ENCODE assay signal across 7 cellular contexts in genomic region chr4:76781698-76782595, GRCh38.
DNase-seq lines count a peak whose midpoint lies in the region; ATAC-seq and TF ChIP-seq lines count a peak whose summit lies in the region.

No MANE protein-coding gene starts in this region.

- ATAC-seq in GM18909 (IDR thresholded peaks at IDR 0.05; ENCODE audit: poor library complexity, unreplicated experiment) (peak; percentile 64), GM21367 (IDR thresholded peaks at IDR 0.05; ENCODE audit: unreplicated experiment) (no peak)

- peak overlapping the region; percentile 82 for H3K4me2 ChIP-seq in smooth muscle cell

- TF ChIP-seq CTCF in chondrocyte (IDR thresholded peaks at IDR 0.05) (no peak), smooth muscle cell (IDR thresholded peaks at IDR 0.05; ENCODE audit: borderline replicate concordance, insufficient read depth, poor library complexity, severe bottlenecking) (no peak), uterus (IDR thresholded peaks at IDR 0.05) (no peak)

- H3F3A ChIP-seq in smooth muscle cell (ENCODE audit: low read depth) = peaks cover 4% of the 10 kb centered on the region

- no peak for DNase-seq in chondrocyte (ENCODE audit: low spot score)
- DNase-seq in smooth muscle cell (lab: John Stamatoyannopoulos, UW; ENCODE audit: unreplicated experiment) = no peak
- no peak for DNase-seq in uterus
- DNase-seq in activated T-cell treated with anti-CD3 and anti-CD28 coated beads for 4 hours = no peak

- no peaks in the 10 kb centered on the region for H3K27me3 Mint-ChIP-seq in chondrocyte (ENCODE audit: low read depth)

- TF ChIP-seq POLR2A in uterus (IDR thresholded peaks at IDR 0.05) = no peak

- H3K27ac Mint-ChIP-seq in chondrocyte (ENCODE audit: unreplicated experiment) = peak overlapping the region; percentile 98

- H3K9me3 ChIP-seq in HUES6 (ENCODE audit: control insufficient read depth, insufficient read depth, low read depth, low read length) (no peaks in the 10 kb centered on the region), smooth muscle cell (replicated peaks; ENCODE audit: low read depth) (no peaks in the 10 kb centered on the region), uterus (no peaks in the 10 kb centered on the region)

- peak overlapping the region; percentile 53 for H3K4me3 Mint-ChIP-seq in chondrocyte (ENCODE audit: unreplicated experiment)

- peaks cover 4% of the 10 kb centered on the region for H3K9me3 Mint-ChIP-seq in chondrocyte (ENCODE audit: low read depth)

- H3K79me2 ChIP-seq in smooth muscle cell (ENCODE audit: low read depth) = peaks cover 16% of the 10 kb centered on the region

- H3K9ac ChIP-seq in HUES6 (ENCODE audit: low read length) (peak overlapping the region; percentile 14), smooth muscle cell (ENCODE audit: low read depth) (peak overlapping the region; percentile 95)

- no peak overlapping the region for H3K4me3 ChIP-seq in HUES6 (ENCODE audit: low read depth, low read length)
- H3K4me3 ChIP-seq in smooth muscle cell = peak overlapping the region; percentile 32
- H3K4me3 ChIP-seq in uterus = no peak overlapping the region

- intact Hi-C loops in uterus (cut with DNase I; ENCODE audit: low total_unique reads) = no loop called here

- WGBS in smooth muscle cell (ENCODE audit: low lambda C conversion rate) = 46% methylated on average over 7 of the region's 7 CpGs

- no peaks in the 10 kb centered on the region for H4K20me1 ChIP-seq in smooth muscle cell (ENCODE audit: low read depth)

- no peak overlapping the region for H2AFZ ChIP-seq in smooth muscle cell (ENCODE audit: low read depth)

- H3K4me1 ChIP-seq in HUES6 (ENCODE audit: control insufficient read depth, insufficient read depth, low read length) = peaks cover 32% of the 10 kb centered on the region
- peaks cover 22% of the 10 kb centered on the region for H3K4me1 ChIP-seq in smooth muscle cell (ENCODE audit: low read depth)
- H3K4me1 ChIP-seq in uterus = no peaks in the 10 kb centered on the region

- H3K4me1 Mint-ChIP-seq in chondrocyte (ENCODE audit: low read depth) = peaks cover 49% of the 10 kb centered on the region

- H3K27ac ChIP-seq in HUES6 (ENCODE audit: low read depth, low read length) (peak overlapping the region; percentile 79), smooth muscle cell (ENCODE audit: low read depth) (peak overlapping the region; percentile 100), uterus (no peak overlapping the region)

- H3K27me3 ChIP-seq in HUES6 (ENCODE audit: control insufficient read depth, insufficient read depth, low read length) (no peaks in the 10 kb centered on the region), smooth muscle cell (ENCODE audit: low read depth) (no peaks in the 10 kb centered on the region), uterus (no peaks in the 10 kb centered on the region)

- peaks cover 25% of the 10 kb centered on the region for H3K36me3 Mint-ChIP-seq in chondrocyte (ENCODE audit: low read depth)

- peaks cover 26% of the 10 kb centered on the region for H3K36me3 ChIP-seq in HUES6 (ENCODE audit: control insufficient read depth, insufficient read depth, low read length)
- H3K36me3 ChIP-seq in smooth muscle cell (ENCODE audit: low read depth) = no peaks in the 10 kb centered on the region
- H3K36me3 ChIP-seq in uterus = no peaks in the 10 kb centered on the region

Comparison
In these comparisons a context has a peak if more than half of its experiments do, and no peak if none do; other contexts are left out.
1. H3K27ac ChIP-seq: peak in HUES6 (single experiment) and smooth muscle cell (single experiment); none in uterus (0 of 2).